1 cellular context compared by ENCODE assay signal in genomic region chr17:43483674-43484551, GRCh38.
TF ChIP-seq lines count a peak whose summit lies in the region.

TSS of gene DHX8 (plus strand) at chr17:43483975. CDS start at chr17:43484038, 63 bp downstream.

TF ChIP-seq in GM12878, 131 proteins besides CTCF, POLR2A, EP300 and RAD21 (continued from another document and continues in another):
- TF ChIP-seq IRF5 (IDR thresholded peaks at IDR 0.05; ENCODE audit: borderline replicate concordance) (no peak), TCF12 (IDR thresholded peaks at IDR 0.05; ENCODE audit: low read depth, low read length) (peak; percentile 42; the same call in 1 of the 2 replicates), BHLHE40 (IDR thresholded peaks at IDR 0.05; ENCODE audit: borderline replicate concordance in 1 of 2, low read depth in 2 of 2, low read length in 1 of 2) (peak; percentile 76 to 86), RUNX3 (IDR thresholded peaks at IDR 0.05; ENCODE audit: low read length) (peak; percentile 94), ZBTB33 (IDR thresholded peaks at IDR 0.05) (no peak), POLR2AphosphoS2 (IDR thresholded peaks at IDR 0.05; ENCODE audit: low read depth, low read length) (peak; percentile 70; the same call in 1 of the 2 replicates), SMARCA5 (IDR thresholded peaks at IDR 0.05) (peak; percentile 92), ZNF592 (IDR thresholded peaks at IDR 0.05) (peak; percentile 95), ZZZ3 (IDR thresholded peaks at IDR 0.05; ENCODE audit: control insufficient read depth, insufficient read length, low read depth) (no peak), NKRF (conservative IDR thresholded peaks at IDR 0.05) (peak; percentile 79), LARP7 (IDR thresholded peaks at IDR 0.05) (no peak), SMAD1 (IDR thresholded peaks at IDR 0.05; ENCODE audit: low read depth, partially characterized antibody) (no peak), PRDM15 (CRISPR knock-in tag; IDR thresholded peaks at IDR 0.05) (no peak), PAX8 (IDR thresholded peaks at IDR 0.05) (no peak), ASH2L (IDR thresholded peaks at IDR 0.05; ENCODE audit: borderline replicate concordance, low read depth) (peak; percentile 54; the same call in 1 of the 2 replicates), KLF5 (IDR thresholded peaks at IDR 0.05; ENCODE audit: partially characterized antibody) (peak; percentile 94), BACH1 (IDR thresholded peaks at IDR 0.05; ENCODE audit: borderline replicate concordance) (0 out of 2 replicates have a peak, but pooled peaks have one; percentile 44), NR2C2 (IDR thresholded peaks at IDR 0.05; ENCODE audit: borderline replicate concordance, control insufficient read depth, insufficient read length, low read depth) (peak; percentile 81), CREB1 (IDR thresholded peaks at IDR 0.05; ENCODE audit: low read depth) (peak; percentile 79), TAF1 (IDR thresholded peaks at IDR 0.05; ENCODE audit: borderline replicate concordance, low read depth, low read length) (peak; percentile 94; the same call in 1 of the 2 replicates), PKNOX1 (IDR thresholded peaks at IDR 0.05) (peak; percentile 66), CHD2 (IDR thresholded peaks at IDR 0.05; ENCODE audit: borderline replicate concordance, low read depth, low read length) (peak; percentile 85), GATAD2B (conservative IDR thresholded peaks at IDR 0.05; ENCODE audit: low read depth) (peak; percentile 14; the same call in 1 of the 2 replicates), YBX1 (IDR thresholded peaks at IDR 0.05) (no peak), EGR1 (IDR thresholded peaks at IDR 0.05; ENCODE audit: borderline replicate concordance in 1 of 2, low read depth in 2 of 2, low read length in 2 of 2) (peak in 1 of 2 experiments; percentile 72; a peak in 2 of 3 replicates), ESRRA (IDR thresholded peaks at IDR 0.05; ENCODE audit: low read length) (peak; percentile 84; the same call in 1 of the 2 replicates), ZNF207 (IDR thresholded peaks at IDR 0.05; ENCODE audit: borderline replicate concordance) (peak; percentile 99), KAT2A (conservative IDR thresholded peaks at IDR 0.05; ENCODE audit: control insufficient read depth, low read depth, low read length) (no peak), NFYA (IDR thresholded peaks at IDR 0.05; ENCODE audit: borderline replicate concordance, low read depth, low read length) (no peak), MLLT1 (IDR thresholded peaks at IDR 0.05) (no peak; the same call in 1 of the 2 replicates), BMI1 (IDR thresholded peaks at IDR 0.05; ENCODE audit: borderline replicate concordance) (no peak), SMC3 (IDR thresholded peaks at IDR 0.05; ENCODE audit: borderline replicate concordance, low read length) (peak; percentile 99), ETV6 (conservative IDR thresholded peaks at IDR 0.05 in 1 of 2, IDR thresholded peaks at IDR 0.05 in 1 of 2; ENCODE audit: borderline replicate concordance in 1 of 2, low read depth in 1 of 2) (peak in 1 of 2 experiments; percentile 84; a peak in 2 of 4 replicates), ZNF24 (IDR thresholded peaks at IDR 0.05) (peak; percentile 58), SREBF1 (IDR thresholded peaks at IDR 0.05; ENCODE audit: low read length) (peak; percentile 64; the same call in 1 of the 2 replicates), JUND (IDR thresholded peaks at IDR 0.05; ENCODE audit: low read depth, low read length) (no peak), TBL1XR1 (IDR thresholded peaks at IDR 0.05; ENCODE audit: low read depth, low read length) (peak; percentile 79; the same call in 1 of the 2 replicates), HDAC6 (IDR thresholded peaks at IDR 0.05; ENCODE audit: unreplicated experiment) (no peak), POLR2AphosphoS5 (IDR thresholded peaks at IDR 0.05; ENCODE audit: low read length) (peak; percentile 91), CREM (IDR thresholded peaks at IDR 0.05; ENCODE audit: low read depth) (peak; percentile 81), WRNIP1 (IDR thresholded peaks at IDR 0.05; ENCODE audit: borderline replicate concordance, low read depth, low read length) (peak; percentile 69; the same call in 1 of the 2 replicates), EED (IDR thresholded peaks at IDR 0.05; ENCODE audit: low read depth) (no peak), NBN (IDR thresholded peaks at IDR 0.05) (peak; percentile 90), MXI1 (IDR thresholded peaks at IDR 0.05; ENCODE audit: low read depth, low read length) (peak; percentile 94), SRF (IDR thresholded peaks at IDR 0.05; ENCODE audit: low read depth in 2 of 2, low read length in 2 of 2) (peak in 1 of 2 experiments; percentile 36; a peak in 1 of 4 replicates)
